8 cellular contexts compared by ENCODE assay signal in the genomic region with DNA sequence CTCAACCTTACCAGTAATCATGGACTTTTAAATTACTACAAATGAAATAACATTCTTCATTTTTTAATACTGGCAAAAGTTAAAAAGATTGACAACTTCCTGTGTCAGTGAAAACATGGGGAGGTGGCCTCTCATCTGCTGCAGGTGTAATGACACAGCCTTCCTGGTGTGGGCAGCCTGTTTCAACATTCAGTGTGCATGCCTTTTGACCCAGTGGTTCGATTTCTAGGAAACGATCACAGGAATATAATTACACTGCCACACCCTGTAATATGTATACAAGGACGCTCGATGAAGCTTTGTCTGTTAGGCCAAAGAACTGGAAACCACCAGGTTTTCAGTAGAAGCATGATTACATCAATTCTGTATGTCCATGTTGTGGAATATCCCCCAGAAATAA.
DNase-seq lines count a peak whose midpoint lies in the region; ATAC-seq and TF ChIP-seq lines count a peak whose summit lies in the region.

No MANE protein-coding gene starts in this region.

- 48 to 53% (median 50%) methylated on average over 4 of the region's 4 CpGs for WGBS in ovary, 3 donors

- peak overlapping the region in 1 of 2 donors; percentile 25 for H3K27ac Mint-ChIP-seq in effector memory CD8-positive, alpha-beta T cell

- H3K4me3 ChIP-seq in GM06990 (replicated peaks; ENCODE audit: low read depth, low read length) (no peak overlapping the region), WERI-Rb-1 (ENCODE audit: low read depth, low read length) (no peak overlapping the region), ovary (no peak overlapping the region)

- DNase-seq in GM06990 (ENCODE audit: extremely low read depth, insufficient read length) = no peak
- peak; percentile 65 for DNase-seq in WERI-Rb-1
- peak; percentile 28 to 39 (median 30) for DNase-seq in effector memory CD8-positive, alpha-beta T cell
- peak in 2 of 3 experiments; percentile 24 to 28 for DNase-seq in stimulated activated CD4-positive, alpha-beta T cell treated with anti-CD3 and anti-CD28 coated beads, TNF-alpha, amount 100 ng/mL, for 4 hours (ENCODE audit: low read depth in 3 of 3)
- DNase-seq in ovary = no peak
- DNase-seq in AG08396 (ENCODE audit: low spot score) = no peak
- no peak for DNase-seq in NCI-H1694 treated with DMSO at 0.1 percent for 48 hours (lab: John Stamatoyannopoulos, UW)

- peak; percentile 94 for ATAC-seq in effector memory CD8-positive, alpha-beta T cell (replicated peaks)

- no peaks in the 10 kb centered on the region for H3K9me3 ChIP-seq in WERI-Rb-1 (ENCODE audit: severe bottlenecking)
- no peaks in the 10 kb centered on the region for H3K9me3 ChIP-seq in ovary

- H3K4me1 ChIP-seq in ovary (ENCODE audit: insufficient read depth) = no peaks in the 10 kb centered on the region

- no peaks in the 10 kb centered on the region for H3K27me3 Mint-ChIP-seq in effector memory CD8-positive, alpha-beta T cell

- intact Hi-C loops in ovary (cut with DNase I) = no loop called here

- peaks cover 5% of the 10 kb centered on the region for H3K36me3 Mint-ChIP-seq in effector memory CD8-positive, alpha-beta T cell (ENCODE audit: insufficient read depth)

- TF ChIP-seq POLR2A in ovary (IDR thresholded peaks at IDR 0.05) = no peak

- no peaks in the 10 kb centered on the region for H3K36me3 ChIP-seq in GM06990 (ENCODE audit: control insufficient read depth, insufficient read depth, low read length)
- H3K36me3 ChIP-seq in WERI-Rb-1 = no peaks in the 10 kb centered on the region
- H3K36me3 ChIP-seq in ovary = no peaks in the 10 kb centered on the region

- TF ChIP-seq EP300 in ovary (IDR thresholded peaks at IDR 0.05) = no peak

- peak overlapping the region; percentile 38 to 49 for H3K4me3 Mint-ChIP-seq in effector memory CD8-positive, alpha-beta T cell

- H3K9me3 Mint-ChIP-seq in effector memory CD8-positive, alpha-beta T cell = no peaks in the 10 kb centered on the region

- H3K27me3 ChIP-seq in GM06990 (replicated peaks; ENCODE audit: control insufficient read depth, insufficient read depth, low read length) (no peaks in the 10 kb centered on the region), WERI-Rb-1 (ENCODE audit: insufficient read depth, low read depth, severe bottlenecking) (no peaks in the 10 kb centered on the region), ovary (no peaks in the 10 kb centered on the region)

- peaks cover 5 to 7% of the 10 kb centered on the region in 2 donors for H3K4me1 Mint-ChIP-seq in effector memory CD8-positive, alpha-beta T cell (ENCODE audit: low read depth in 2 of 2)

- H3K27ac ChIP-seq in WERI-Rb-1 = no peak overlapping the region
- no peak overlapping the region for H3K27ac ChIP-seq in ovary

- TF ChIP-seq CTCF in GM06990 (IDR thresholded peaks at IDR 0.05; ENCODE audit: insufficient read depth, low read length, poor library complexity, severe bottlenecking) (peak; percentile 68), LNCAP (IDR thresholded peaks at IDR 0.05) (peak; percentile 52), WERI-Rb-1 (IDR thresholded peaks at IDR 0.05; ENCODE audit: low read depth, low read length) (peak; percentile 85), ovary (IDR thresholded peaks at IDR 0.05) (no peak)

Comparison
In these comparisons a context has a peak if more than half of its experiments do, and no peak if none do; other contexts are left out.
1. DNase-seq: peak in WERI-Rb-1 (single experiment), effector memory CD8-positive, alpha-beta T cell (3 of 3) and stimulated activated CD4-positive, alpha-beta T cell treated with anti-CD3 and anti-CD28 coated beads, TNF-alpha, amount 100 ng/mL, for 4 hours (2 of 3); none in GM06990 (single experiment), ovary (0 of 5), AG08396 (single experiment) and NCI-H1694 treated with DMSO at 0.1 percent for 48 hours (single experiment).
2. CTCF ChIP-seq: peak in GM06990 (single experiment), LNCAP (single experiment) and WERI-Rb-1 (single experiment); none in ovary (0 of 3).